In the genomic region with DNA sequence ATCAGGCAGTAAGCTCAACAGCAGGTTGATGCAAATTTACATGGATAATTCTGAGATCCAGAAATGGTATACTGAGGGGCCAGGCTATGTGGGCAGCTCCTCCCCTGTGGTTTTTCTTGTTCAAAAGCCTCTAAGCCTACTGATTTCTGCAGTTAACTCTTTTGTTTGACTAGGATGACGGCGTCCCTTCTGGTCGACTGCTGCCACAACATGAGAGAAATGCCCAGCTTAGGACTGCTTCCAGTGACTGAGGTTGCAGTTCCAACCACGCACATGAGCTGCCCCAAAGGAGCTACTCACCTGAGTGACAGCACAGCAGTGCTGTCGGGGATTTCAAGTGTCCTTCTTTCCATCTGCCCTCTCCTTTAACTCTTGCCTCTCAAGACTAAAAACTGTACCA, we compare ENCODE assay signal across 12 cellular contexts.
A peak's percentile ranks its signal among the peaks of the same experiment; 100 is the strongest.
DNase-seq lines count a peak whose midpoint lies in the region; FAIRE-seq and TF ChIP-seq lines count a peak whose summit lies in the region.
"Had no signal": no experiment of that assay in that cellular context is flagged by ENCODE, and none has a peak within 500 bp of the region (broad histone marks: within the 10 kb centered on the region; RNA-seq: fewer than 3 reads in every experiment).

No MANE protein-coding gene starts in this region.

- DNase-seq in ELF-1 (ENCODE audit: low read depth, low spot score) (peak; percentile 81), KBM-7 (peak; percentile 8), astrocyte of the cerebellum (ENCODE audit: low read depth) (no peak), neural crest cell (ENCODE audit: low read depth, low spot score) (peak; percentile 15), GM19239 (ENCODE audit: insufficient read length, low spot score) (no peak), GOT3 (lab: John Stamatoyannopoulos, UW) (no peak)
- no peak for DNase-seq in activated T-cell treated with anti-CD3 and anti-CD28 coated beads, Interleukin-2, amount 50 U/mL, for 1 hour
- no peak for DNase-seq in activated naive CD8-positive, alpha-beta T cell treated with anti-CD3 and anti-CD28 coated beads for 36 hours
- DNase-seq: NCI-H1092; Peyer's patch; spleen; stimulated activated CD8-positive, alpha-beta memory T cell treated with anti-CD3 and anti-CD28 coated beads, Interleukin-4, amount 100 ng/mL, for 48 hours had no signal

- H3K9me3 Mint-ChIP-seq in neural crest cell = no peaks in the 10 kb centered on the region
- peaks cover 1% of the 10 kb centered on the region for H3K9me3 Mint-ChIP-seq in activated naive CD8-positive, alpha-beta T cell treated with anti-CD3 and anti-CD28 coated beads for 36 hours

- H3K4me1 Mint-ChIP-seq in neural crest cell = peaks cover 9% of the 10 kb centered on the region
- H3K4me1 Mint-ChIP-seq in activated naive CD8-positive, alpha-beta T cell treated with anti-CD3 and anti-CD28 coated beads for 36 hours = no peaks in the 10 kb centered on the region

- no peak for FAIRE-seq in GM19239 (lab: Jason Lieb, UNC)

- no peak overlapping the region for H3K4me3 ChIP-seq in astrocyte of the cerebellum (ENCODE audit: low read depth, low read length)
- H3K4me3 ChIP-seq: Peyer's patch, spleen had no signal

- H3K27me3 Mint-ChIP-seq in neural crest cell (ENCODE audit: low read depth) = no peaks in the 10 kb centered on the region
- no peaks in the 10 kb centered on the region for H3K27me3 Mint-ChIP-seq in activated naive CD8-positive, alpha-beta T cell treated with anti-CD3 and anti-CD28 coated beads for 36 hours

- no peaks in the 10 kb centered on the region for H3K36me3 Mint-ChIP-seq in neural crest cell (ENCODE audit: low read depth)
- no peaks in the 10 kb centered on the region for H3K36me3 Mint-ChIP-seq in activated naive CD8-positive, alpha-beta T cell treated with anti-CD3 and anti-CD28 coated beads for 36 hours

- H3K4me3 Mint-ChIP-seq in neural crest cell = no peak overlapping the region
- no peak overlapping the region for H3K4me3 Mint-ChIP-seq in activated naive CD8-positive, alpha-beta T cell treated with anti-CD3 and anti-CD28 coated beads for 36 hours

- TF ChIP-seq CTCF in astrocyte of the cerebellum (IDR thresholded peaks at IDR 0.05; ENCODE audit: low read depth, low read length, missing control alignments) = peak; percentile 28
- TF ChIP-seq CTCF in neural crest cell (conservative IDR thresholded peaks at IDR 0.05) = peak; percentile 42

- H3K27ac Mint-ChIP-seq in neural crest cell (ENCODE audit: unreplicated experiment) = peak overlapping the region; percentile 1
- H3K27ac Mint-ChIP-seq in activated naive CD8-positive, alpha-beta T cell treated with anti-CD3 and anti-CD28 coated beads for 36 hours = no peak overlapping the region

- in situ Hi-C loops in KBM-7 (cut with MboI; ENCODE audit: low pct_unique_long_range_greater_than_20kb, low sequenced_read_pairs) (no loop called here), astrocyte of the cerebellum (cut with HindIII; ENCODE audit: low sequenced_read_pairs) (no loop called here)

Comparison
In these comparisons a context has a peak if more than half of its experiments do, and no peak if none do; other contexts are left out.
1. DNase-seq: peak in ELF-1 (single experiment), KBM-7 (single experiment) and neural crest cell (single experiment); none in astrocyte of the cerebellum (single experiment), GM19239 (single experiment), GOT3 (single experiment), activated T-cell treated with anti-CD3 and anti-CD28 coated beads, Interleukin-2, amount 50 U/mL, for 1 hour (single experiment) and activated naive CD8-positive, alpha-beta T cell treated with anti-CD3 and anti-CD28 coated beads for 36 hours (single experiment).